ENCODE assay signal across 8 cellular contexts in the genomic region with DNA sequence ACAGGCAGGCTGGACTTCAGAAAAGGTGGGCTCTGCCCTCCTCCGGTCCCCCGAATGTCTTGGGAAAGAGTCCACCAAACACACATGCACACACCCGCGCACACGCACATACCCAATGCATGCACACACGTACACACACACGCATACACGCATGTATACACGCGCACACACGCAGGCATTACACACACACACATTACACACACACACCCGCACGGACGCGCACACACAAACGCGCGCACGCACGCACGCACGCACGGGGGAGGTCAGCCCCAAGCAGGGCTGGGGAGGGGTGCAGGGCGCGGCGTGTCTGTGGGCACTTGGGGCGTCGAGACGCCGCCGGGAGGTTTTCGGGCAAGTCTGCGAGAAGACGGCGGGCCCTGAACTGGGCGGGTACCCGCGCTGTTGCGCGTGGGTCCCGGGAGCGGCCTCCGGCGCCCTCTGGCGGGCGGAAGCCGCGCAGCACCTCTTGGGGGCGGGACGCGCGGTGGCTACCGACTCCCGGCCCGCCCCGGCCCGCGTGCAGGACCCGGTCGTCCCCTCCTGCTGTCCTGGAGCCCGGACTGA. TPM values are rescaled to one million over a fixed set of nuclear protein-coding genes. Genes with fewer than 3 reads are reported as not detected.
DNase-seq lines count a peak whose midpoint lies in the region; ATAC-seq and TF ChIP-seq lines count a peak whose summit lies in the region.

No MANE protein-coding gene starts in this region.

- H3K9ac ChIP-seq in fibroblast of lung (ENCODE audit: insufficient read depth, low read length) = peak overlapping the region; percentile 40

- CTCF ChIA-PET in PC-9 (lab: Charles Lee) = no interaction called here
- CTCF ChIA-PET in naive thymus-derived CD4-positive, alpha-beta T cell (lab: Charles Lee) = interaction anchor here (0.6 kb wide), 1 partner anchor 350 kb away, joined by 3 read pairs; no protein-coding TSS in a partner anchor

- no peaks in the 10 kb centered on the region for H3K9me3 Mint-ChIP-seq in naive thymus-derived CD4-positive, alpha-beta T cell
- H3K9me3 Mint-ChIP-seq in stimulated activated memory B cell treated with anti-CD40 and anti-IgM and Interleukin-4, amounts not matched to agents 10 μg/mL and 1 μg/mL and 100 μg/mL, for 72 hours = no peaks in the 10 kb centered on the region

- BruUV-seq in PC-9 (replicated peaks; lab: Mats Ljungman, UMichigan) = no TSS peak

- H3K36me3 ChIP-seq in PC-9 (ENCODE audit: low read depth) (no peaks in the 10 kb centered on the region), fibroblast of lung (ENCODE audit: control insufficient read depth, insufficient read depth, low read length) (no peaks in the 10 kb centered on the region)
- no peaks in the 10 kb centered on the region for H3K36me3 ChIP-seq in naive thymus-derived CD4-positive, alpha-beta T cell (ENCODE audit: control insufficient read depth in 2 of 3, insufficient read depth in 3 of 3, low read length in 3 of 3)

- H3K4me1 Mint-ChIP-seq in naive thymus-derived CD4-positive, alpha-beta T cell = peaks cover 0 to 10% (median 8%) of the 10 kb centered on the region in 7 donors
- H3K4me1 Mint-ChIP-seq in stimulated activated memory B cell treated with anti-CD40 and anti-IgM and Interleukin-4, amounts not matched to agents 10 μg/mL and 1 μg/mL and 100 μg/mL, for 72 hours = peaks cover 16% of the 10 kb centered on the region

- H3K9me2 ChIP-seq in PC-9 (ENCODE audit: insufficient read depth) = no peaks in the 10 kb centered on the region

- H3K27me3 Mint-ChIP-seq in naive thymus-derived CD4-positive, alpha-beta T cell = peaks cover 27 to 59% (median 36%) of the 10 kb centered on the region in 5 donors
- peaks cover 80% of the 10 kb centered on the region for H3K27me3 Mint-ChIP-seq in stimulated activated memory B cell treated with anti-CD40 and anti-IgM and Interleukin-4, amounts not matched to agents 10 μg/mL and 1 μg/mL and 100 μg/mL, for 72 hours

- H3K27ac ChIP-seq in PC-9 = no peak overlapping the region
- H3K27ac ChIP-seq in fibroblast of lung (ENCODE audit: insufficient read depth, low read length) = no peak overlapping the region
- H3K27ac ChIP-seq in naive thymus-derived CD4-positive, alpha-beta T cell (ENCODE audit: low read depth, low read length) = no peak overlapping the region

- POLR2A ChIA-PET in PC-9 (lab: Charles Lee; ENCODE audit: unreplicated experiment) = no interaction called here
- POLR2A ChIA-PET in naive thymus-derived CD4-positive, alpha-beta T cell (lab: Charles Lee) = no interaction called here

- TF ChIP-seq CTCF in PC-9 (conservative IDR thresholded peaks at IDR 0.05) = peak; percentile 55
- TF ChIP-seq CTCF in fibroblast of lung (conservative IDR thresholded peaks at IDR 0.05 in 1 of 2, IDR thresholded peaks at IDR 0.05 in 1 of 2; ENCODE audit: low read depth in 1 of 2, low read length in 2 of 2) = peak; percentile 46 to 56

- H3K27me3 ChIP-seq in PC-9 (ENCODE audit: insufficient read depth, low read depth) (no peaks in the 10 kb centered on the region; the same call in 1 of the 2 replicates), fibroblast of lung (ENCODE audit: control insufficient read depth, insufficient read depth, low read length) (peaks cover 8% of the 10 kb centered on the region)
- peaks cover 0 to 3% of the 10 kb centered on the region in 2 donors for H3K27me3 ChIP-seq in naive thymus-derived CD4-positive, alpha-beta T cell (ENCODE audit: control insufficient read depth in 2 of 2, insufficient read depth in 2 of 2, low read length in 2 of 2)

- H3K36me3 Mint-ChIP-seq in naive thymus-derived CD4-positive, alpha-beta T cell = no peaks in the 10 kb centered on the region
- H3K36me3 Mint-ChIP-seq in stimulated activated memory B cell treated with anti-CD40 and anti-IgM and Interleukin-4, amounts not matched to agents 10 μg/mL and 1 μg/mL and 100 μg/mL, for 72 hours = no peaks in the 10 kb centered on the region

- H3K27ac Mint-ChIP-seq in naive thymus-derived CD4-positive, alpha-beta T cell = peak overlapping the region in 3 of 9 donors; percentile 5 to 14 (median 9)
- H3K27ac Mint-ChIP-seq in stimulated activated memory B cell treated with anti-CD40 and anti-IgM and Interleukin-4, amounts not matched to agents 10 μg/mL and 1 μg/mL and 100 μg/mL, for 72 hours = no peak overlapping the region

- intact Hi-C loops in PC-9 (cut with micrococcal nuclease; ENCODE audit: unreplicated experiment) = loop anchor here (5.0 kb wide), 1 partner anchor 40 kb away; no protein-coding TSS in a partner anchor
- intact Hi-C loops in naive thymus-derived CD4-positive, alpha-beta T cell (cut with micrococcal nuclease) = loop anchor here (1.0 to 10.0 kb wide), 10 partner anchors 38 to 1640 kb away; a partner anchor contains a TSS

- peak; percentile 66 for ATAC-seq in HG02759 (IDR thresholded peaks at IDR 0.05; ENCODE audit: unreplicated experiment)
- peak; percentile 97 for ATAC-seq in naive thymus-derived CD4-positive, alpha-beta T cell
- ATAC-seq in stimulated activated memory B cell treated with anti-CD40 and anti-IgM and Interleukin-4, amounts not matched to agents 10 μg/mL and 1 μg/mL and 100 μg/mL, for 72 hours = peak; percentile 77
- ATAC-seq in GM21619 (IDR thresholded peaks at IDR 0.05; ENCODE audit: unreplicated experiment) = no peak

- H4K20me1 ChIP-seq in PC-9 (ENCODE audit: insufficient read depth) = no peaks in the 10 kb centered on the region
- no peaks in the 10 kb centered on the region for H4K20me1 ChIP-seq in fibroblast of lung (ENCODE audit: control insufficient read depth, extremely low read depth, insufficient read depth, low read length)

- H3K4me1 ChIP-seq in PC-9 (replicated peaks; ENCODE audit: insufficient read depth) (no peaks in the 10 kb centered on the region), fibroblast of lung (ENCODE audit: control insufficient read depth, extremely low read depth, insufficient read depth, low read length) (peaks cover 3% of the 10 kb centered on the region)
- peaks cover 0 to 9% of the 10 kb centered on the region in 2 donors for H3K4me1 ChIP-seq in naive thymus-derived CD4-positive, alpha-beta T cell (ENCODE audit: control insufficient read depth in 2 of 2, insufficient read depth in 2 of 2, low read length in 2 of 2)

- no peaks in the 10 kb centered on the region for H3F3A ChIP-seq in PC-9 (ENCODE audit: insufficient read depth, low read depth)

- H3K9me3 ChIP-seq in PC-9 (ENCODE audit: insufficient read depth, low read depth) (no peaks in the 10 kb centered on the region), fibroblast of lung (ENCODE audit: control insufficient read depth, insufficient read depth, low read depth, low read length) (no peaks in the 10 kb centered on the region)
- H3K9me3 ChIP-seq in naive thymus-derived CD4-positive, alpha-beta T cell (ENCODE audit: control insufficient read depth in 2 of 3, low read length in 3 of 3) = no peaks in the 10 kb centered on the region

- peak overlapping the region; percentile 55; the same call in 1 of the 2 replicates for H3K4me2 ChIP-seq in PC-9
- peak overlapping the region; percentile 82 for H3K4me2 ChIP-seq in fibroblast of lung (ENCODE audit: extremely low read depth, insufficient read depth, low read length)

- H3K4me3 Mint-ChIP-seq in naive thymus-derived CD4-positive, alpha-beta T cell = peak overlapping the region; percentile 72 to 88 (median 82)
- peak overlapping the region; percentile 64 for H3K4me3 Mint-ChIP-seq in stimulated activated memory B cell treated with anti-CD40 and anti-IgM and Interleukin-4, amounts not matched to agents 10 μg/mL and 1 μg/mL and 100 μg/mL, for 72 hours

- peak; percentile 19 for DNase-seq in DMS114 treated with DMSO at 0.1 percent for 48 hours (lab: John Stamatoyannopoulos, UW; ENCODE audit: unreplicated experiment)
- peak in 1 of 2 experiments; percentile 76 for DNase-seq in PC-9
- peak; percentile 74 for DNase-seq in activated T-helper 1 cell treated with Interleukin-2 at 50 U/mL for 16 hours (ENCODE audit: low read depth)
- peak; percentile 48 to 57 for DNase-seq in fibroblast of lung (ENCODE audit: low read depth in 2 of 2)
- peak; percentile 68 to 93 (median 86) for DNase-seq in naive thymus-derived CD4-positive, alpha-beta T cell

- H3K79me2 ChIP-seq in PC-9 (ENCODE audit: low read depth) = no peaks in the 10 kb centered on the region
- H3K79me2 ChIP-seq in fibroblast of lung (ENCODE audit: control insufficient read depth, insufficient read depth, low read length) = no peaks in the 10 kb centered on the region

- H2AFZ ChIP-seq in PC-9 (no peak overlapping the region), fibroblast of lung (ENCODE audit: low read length) (peak overlapping the region; percentile 38)

- peak overlapping the region; percentile 49; the same call in 1 of the 2 replicates for H3K4me3 ChIP-seq in PC-9
- H3K4me3 ChIP-seq in fibroblast of lung (replicated peaks in 1 of 4; ENCODE audit: control extremely low read depth in 1 of 4, insufficient read depth in 1 of 4, low read depth in 3 of 4, low read length in 4 of 4) = peak overlapping the region in 3 of 4 experiments; percentile 28 to 65 (median 42)
- H3K4me3 ChIP-seq in naive thymus-derived CD4-positive, alpha-beta T cell (ENCODE audit: low read length) = peak overlapping the region; percentile 41

RNA-seq across cellular contexts. Expression of a gene that starts 3.5 kb away (rescaled TPM):
- 2.0 and 8.1 TPM in 2 replicates for total RNA-seq in PC-9 (2021)
- total RNA-seq in fibroblast of lung = 19.8 and 25.8 TPM in 2 replicates
- 10.8 and 14.5 TPM in 2 replicates for polyA plus RNA-seq in fibroblast of lung
- polyA plus RNA-seq in fibroblast of lung (2012) = 14.2 and 23.0 TPM in 2 replicates
- 28.2 and 54.5 TPM in 2 replicates for polyA minus RNA-seq in fibroblast of lung (ENCODE audit: low replicate concordance)
- total RNA-seq in naive thymus-derived CD4-positive, alpha-beta T cell = 1 to 10 TPM in 1 of 5 experiments, under 1 TPM in 2, not detected in 2; 0.22 to 4.2 (median 0.66) TPM
- under 1 TPM in 1 of 2 donors, not detected in 1; 0.32 TPM for polyA plus RNA-seq in naive thymus-derived CD4-positive, alpha-beta T cell

RNA-seq across cellular contexts. Expression of a gene that starts 5.6 kb away (rescaled TPM):
- total RNA-seq in PC-9 (2021) = 0.35 and 2.0 TPM in 2 replicates
- 1.8 and 2.1 TPM in 2 replicates for total RNA-seq in fibroblast of lung
- 0.20 and 0.50 TPM in 2 replicates for polyA plus RNA-seq in fibroblast of lung
- 2.7 and 2.9 TPM in 2 replicates for polyA plus RNA-seq in fibroblast of lung (2012)
- polyA minus RNA-seq in fibroblast of lung (ENCODE audit: low replicate concordance) = 0.85 TPM in 1 of 2 replicates, not detected in the other
- total RNA-seq in naive thymus-derived CD4-positive, alpha-beta T cell = 1 to 10 TPM in 1 of 5 experiments, under 1 TPM in 1, not detected in 3; 0.40 to 3.0 TPM
- polyA plus RNA-seq in naive thymus-derived CD4-positive, alpha-beta T cell = not detected

RNA-seq across cellular contexts. Expression of a gene that starts 42.8 kb away (rescaled TPM):
- total RNA-seq in PC-9 (2021) = 0.74 and 2.4 TPM in 2 replicates
- not detected in 2 replicates for total RNA-seq in fibroblast of lung
- not detected in 2 replicates for polyA plus RNA-seq in fibroblast of lung
- not detected in 2 replicates for polyA plus RNA-seq in fibroblast of lung (2012)
- polyA minus RNA-seq in fibroblast of lung (ENCODE audit: low replicate concordance) = not detected in 2 replicates
- under 1 TPM in 1 of 5 experiments, not detected in 4; 0.22 TPM for total RNA-seq in naive thymus-derived CD4-positive, alpha-beta T cell
- not detected for polyA plus RNA-seq in naive thymus-derived CD4-positive, alpha-beta T cell
